In genomic region chr1:229210844-229211243, GRCh38 we compare ENCODE assay signal across 2 cellular contexts.
TF ChIP-seq lines count a peak whose summit lies in the region.

No MANE protein-coding gene starts in this region.

TF ChIP-seq in HepG2, 621 proteins besides CTCF, POLR2A, EP300 and RAD21 (continued from another document):
- TF ChIP-seq ZSCAN25 (CRISPR knock-in tag; IDR thresholded peaks at IDR 0.05) (no peak), GFI1 (CRISPR knock-in tag; IDR thresholded peaks at IDR 0.05; ENCODE audit: borderline replicate concordance) (no peak), ZNF143 (CRISPR knock-in tag; IDR thresholded peaks at IDR 0.05) (peak; percentile 75)
- TF ChIP-seq, protein P1, sequence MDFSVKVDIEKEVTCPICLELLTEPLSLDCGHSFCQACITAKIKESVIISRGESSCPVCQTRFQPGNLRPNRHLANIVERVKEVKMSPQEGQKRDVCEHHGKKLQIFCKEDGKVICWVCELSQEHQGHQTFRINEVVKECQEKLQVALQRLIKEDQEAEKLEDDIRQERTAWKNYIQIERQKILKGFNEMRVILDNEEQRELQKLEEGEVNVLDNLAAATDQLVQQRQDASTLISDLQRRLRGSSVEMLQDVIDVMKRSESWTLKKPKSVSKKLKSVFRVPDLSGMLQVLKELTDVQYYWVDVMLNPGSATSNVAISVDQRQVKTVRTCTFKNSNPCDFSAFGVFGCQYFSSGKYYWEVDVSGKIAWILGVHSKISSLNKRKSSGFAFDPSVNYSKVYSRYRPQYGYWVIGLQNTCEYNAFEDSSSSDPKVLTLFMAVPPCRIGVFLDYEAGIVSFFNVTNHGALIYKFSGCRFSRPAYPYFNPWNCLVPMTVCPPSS (IDR thresholded peaks at IDR 0.05), result no peak

TF ChIP-seq in K562, 482 proteins besides CTCF, POLR2A, EP300 and RAD21 (continued from another document):
- TF ChIP-seq, protein P2, sequence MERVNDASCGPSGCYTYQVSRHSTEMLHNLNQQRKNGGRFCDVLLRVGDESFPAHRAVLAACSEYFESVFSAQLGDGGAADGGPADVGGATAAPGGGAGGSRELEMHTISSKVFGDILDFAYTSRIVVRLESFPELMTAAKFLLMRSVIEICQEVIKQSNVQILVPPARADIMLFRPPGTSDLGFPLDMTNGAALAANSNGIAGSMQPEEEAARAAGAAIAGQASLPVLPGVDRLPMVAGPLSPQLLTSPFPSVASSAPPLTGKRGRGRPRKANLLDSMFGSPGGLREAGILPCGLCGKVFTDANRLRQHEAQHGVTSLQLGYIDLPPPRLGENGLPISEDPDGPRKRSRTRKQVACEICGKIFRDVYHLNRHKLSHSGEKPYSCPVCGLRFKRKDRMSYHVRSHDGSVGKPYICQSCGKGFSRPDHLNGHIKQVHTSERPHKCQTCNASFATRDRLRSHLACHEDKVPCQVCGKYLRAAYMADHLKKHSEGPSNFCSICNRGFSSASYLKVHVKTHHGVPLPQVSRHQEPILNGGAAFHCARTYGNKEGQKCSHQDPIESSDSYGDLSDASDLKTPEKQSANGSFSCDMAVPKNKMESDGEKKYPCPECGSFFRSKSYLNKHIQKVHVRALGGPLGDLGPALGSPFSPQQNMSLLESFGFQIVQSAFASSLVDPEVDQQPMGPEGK (CRISPR knock-in tag; IDR thresholded peaks at IDR 0.05; ENCODE audit: borderline replicate concordance), result no peak
- peak; percentile 84 for TF ChIP-seq USF2 (CRISPR knock-in tag; IDR thresholded peaks at IDR 0.05)
- no peak for TF ChIP-seq GATA2 (CRISPR knock-in tag; IDR thresholded peaks at IDR 0.05)
- TF ChIP-seq USF1 (CRISPR knock-in tag; IDR thresholded peaks at IDR 0.05), result peak; percentile 45
- TF ChIP-seq ZNF143 (CRISPR knock-in tag; IDR thresholded peaks at IDR 0.05), result peak; percentile 52; the same call in 1 of the 2 replicates
